In genomic region chr4:151407466-151408379, GRCh38 we compare ENCODE assay signal across 7 cellular contexts. TPM values are rescaled to one million over a fixed set of nuclear protein-coding genes. Genes with fewer than 3 reads are reported as not detected.
DNase-seq lines count a peak whose midpoint lies in the region; ATAC-seq and TF ChIP-seq lines count a peak whose summit lies in the region.

No MANE protein-coding gene starts in this region.

- H3K27me3 ChIP-seq in iPS-15b (ENCODE audit: control insufficient read depth, insufficient read depth, low read length) (no peaks in the 10 kb centered on the region), smooth muscle cell (ENCODE audit: low read depth) (peaks cover 44% of the 10 kb centered on the region)

- ATAC-seq in GM18517 (IDR thresholded peaks at IDR 0.05; ENCODE audit: unreplicated experiment) = peak; percentile 66
- ATAC-seq in HG02588 (IDR thresholded peaks at IDR 0.05; ENCODE audit: unreplicated experiment) = peak; percentile 80
- peak; percentile 32 for ATAC-seq in activated naive CD8-positive, alpha-beta T cell treated with anti-CD3 and anti-CD28 coated beads, Interleukin-2, amount 10 ng/mL, durations not matched to agents 7 days and 5 days (ENCODE audit: low read depth)

- H3K4me1 ChIP-seq in iPS-15b (ENCODE audit: control insufficient read depth, insufficient read depth, low read length) (peaks cover 4% of the 10 kb centered on the region), smooth muscle cell (ENCODE audit: low read depth) (no peaks in the 10 kb centered on the region)

- H3K4me3 ChIP-seq in iPS-15b (ENCODE audit: low read depth, low read length) (peak overlapping the region; percentile 90), smooth muscle cell (peak overlapping the region; percentile 68)

- peak overlapping the region; percentile 83 for H2AFZ ChIP-seq in smooth muscle cell (ENCODE audit: low read depth)

- H3K36me3 ChIP-seq in iPS-15b (ENCODE audit: control insufficient read depth, insufficient read depth, low read length) (no peaks in the 10 kb centered on the region), smooth muscle cell (ENCODE audit: low read depth) (no peaks in the 10 kb centered on the region)

- H3K36me3 Mint-ChIP-seq in activated naive CD8-positive, alpha-beta T cell treated with anti-CD3 and anti-CD28 coated beads, Interleukin-2, amount 10 ng/mL, durations not matched to agents 7 days and 5 days = no peaks in the 10 kb centered on the region

- H3K9ac ChIP-seq in iPS-15b (ENCODE audit: low read depth, low read length) = peak overlapping the region; percentile 83
- no peak overlapping the region for H3K9ac ChIP-seq in smooth muscle cell (ENCODE audit: low read depth)

- H3K9me3 Mint-ChIP-seq in activated naive CD8-positive, alpha-beta T cell treated with anti-CD3 and anti-CD28 coated beads, Interleukin-2, amount 10 ng/mL, durations not matched to agents 7 days and 5 days = no peaks in the 10 kb centered on the region

- 23% methylated on average over 29 of the region's 29 CpGs for WGBS in smooth muscle cell (ENCODE audit: low lambda C conversion rate)

- TF ChIP-seq CTCF in smooth muscle cell (IDR thresholded peaks at IDR 0.05; ENCODE audit: borderline replicate concordance, insufficient read depth, poor library complexity, severe bottlenecking) = no peak

- H3K27me3 Mint-ChIP-seq in activated naive CD8-positive, alpha-beta T cell treated with anti-CD3 and anti-CD28 coated beads, Interleukin-2, amount 10 ng/mL, durations not matched to agents 7 days and 5 days = peaks cover 59% of the 10 kb centered on the region

- peak overlapping the region; percentile 80 for H3K4me3 Mint-ChIP-seq in activated naive CD8-positive, alpha-beta T cell treated with anti-CD3 and anti-CD28 coated beads, Interleukin-2, amount 10 ng/mL, durations not matched to agents 7 days and 5 days

- no peaks in the 10 kb centered on the region for H4K20me1 ChIP-seq in smooth muscle cell (ENCODE audit: low read depth)

- H3K27ac Mint-ChIP-seq in activated naive CD8-positive, alpha-beta T cell treated with anti-CD3 and anti-CD28 coated beads, Interleukin-2, amount 10 ng/mL, durations not matched to agents 7 days and 5 days = no peak overlapping the region

- peak; percentile 14 for DNase-seq in NCI-H510A (lab: John Stamatoyannopoulos, UW)
- DNase-seq in activated naive CD8-positive, alpha-beta T cell treated with anti-CD3 and anti-CD28 coated beads, Interleukin-2, amount 10 ng/mL, durations not matched to agents 7 days and 5 days = peak; percentile 49
- no peak for DNase-seq in smooth muscle cell (lab: John Stamatoyannopoulos, UW; ENCODE audit: unreplicated experiment)
- no peak for DNase-seq in RKO (ENCODE audit: low spot score)

- peak overlapping the region; percentile 83 for H3K4me2 ChIP-seq in smooth muscle cell

- peaks cover 18% of the 10 kb centered on the region for H3K4me1 Mint-ChIP-seq in activated naive CD8-positive, alpha-beta T cell treated with anti-CD3 and anti-CD28 coated beads, Interleukin-2, amount 10 ng/mL, durations not matched to agents 7 days and 5 days

- POLR2A ChIA-PET in activated naive CD8-positive, alpha-beta T cell treated with anti-CD3 and anti-CD28 coated beads, Interleukin-2, amount 10 ng/mL, durations not matched to agents 7 days and 5 days (lab: Charles Lee) = no interaction called here

- no peak overlapping the region for H3K27ac ChIP-seq in smooth muscle cell (ENCODE audit: low read depth)

- no peaks in the 10 kb centered on the region for H3F3A ChIP-seq in smooth muscle cell (ENCODE audit: low read depth)

- H3K9me3 ChIP-seq in iPS-15b (ENCODE audit: control insufficient read depth, insufficient read depth, low read length) (no peaks in the 10 kb centered on the region), smooth muscle cell (replicated peaks; ENCODE audit: low read depth) (no peaks in the 10 kb centered on the region)

- H3K79me2 ChIP-seq in smooth muscle cell (ENCODE audit: low read depth) = no peaks in the 10 kb centered on the region

RNA-seq across cellular contexts. Expression of gene FHIP1A, which starts 1.3 kb away (rescaled TPM):
- total RNA-seq in activated naive CD8-positive, alpha-beta T cell treated with anti-CD3 and anti-CD28 coated beads, Interleukin-2, amount 10 ng/mL, durations not matched to agents 7 days and 5 days = under 1 TPM; 0.45 to 0.83 TPM
- total RNA-seq in smooth muscle cell = 1.2 and 4.1 TPM in 2 replicates
- polyA plus RNA-seq in smooth muscle cell = 0.48 and 1.6 TPM in 2 replicates

Comparison
In these comparisons a context has a peak if more than half of its experiments do, and no peak if none do; other contexts are left out.
1. DNase-seq: peak in NCI-H510A (single experiment) and activated naive CD8-positive, alpha-beta T cell treated with anti-CD3 and anti-CD28 coated beads, Interleukin-2, amount 10 ng/mL, durations not matched to agents 7 days and 5 days (single experiment); none in smooth muscle cell (single experiment) and RKO (single experiment).
2. Peak in every context shown above with its lines, with median percentiles within 50 percentile points of each other: ATAC-seq.